Comparison of ENCODE assay signal across 8 cellular contexts in genomic region chr1:248838357-248839167, GRCh38. TPM values are rescaled to one million over a fixed set of nuclear protein-coding genes. Genes with fewer than 3 reads are reported as not detected.
A peak's percentile ranks its signal among the peaks of the same experiment; 100 is the strongest.
DNase-seq lines count a peak whose midpoint lies in the region; ATAC-seq and TF ChIP-seq lines count a peak whose summit lies in the region.

No MANE protein-coding gene starts in this region.

- no peaks in the 10 kb centered on the region for H3K9me3 ChIP-seq in heart right ventricle
- no peaks in the 10 kb centered on the region for H3K9me3 ChIP-seq in upper lobe of right lung

- H3K4me3 ChIP-seq in GM12865 (ENCODE audit: low read depth, low read length) (peak overlapping the region; percentile 62), heart right ventricle (peak overlapping the region; percentile 74 to 97 (median 88)), upper lobe of right lung (peak overlapping the region; percentile 82)

- intact Hi-C loops in heart right ventricle (cut with DNase I) (loop anchor here in 6 of 10 donors (1.0 to 2.0 kb wide), 5 partner anchors 12 to 68 kb away; partner anchors contain the start of genes PGBD2 (in 2 of the 6) and ZNF692 (in 2 of the 6)), posterior vena cava (cut with DNase I) (no loop called here), upper lobe of right lung (cut with DNase I) (no loop called here)

- no peaks in the 10 kb centered on the region for H3K27me3 ChIP-seq in heart right ventricle
- H3K27me3 ChIP-seq in upper lobe of right lung = no peaks in the 10 kb centered on the region

- ATAC-seq in HG02610 (IDR thresholded peaks at IDR 0.05; ENCODE audit: unreplicated experiment) (peak; percentile 60), heart right ventricle (peak; percentile 87 to 94 (median 88)), upper lobe of right lung (peak; percentile 84)

- H3K36me3 ChIP-seq in heart right ventricle (peaks cover 0 to 8% (median 0%) of the 10 kb centered on the region in 9 donors), upper lobe of right lung (no peaks in the 10 kb centered on the region)

- TF ChIP-seq CTCF in GM12865 (IDR thresholded peaks at IDR 0.05; ENCODE audit: insufficient read depth, low read depth, low read length, missing control alignments) (no peak), heart right ventricle (IDR thresholded peaks at IDR 0.05) (no peak), upper lobe of right lung (IDR thresholded peaks at IDR 0.05) (no peak)

- H3K4me1 ChIP-seq in heart right ventricle = peaks cover 11 to 60% (median 48%) of the 10 kb centered on the region in 9 donors
- peaks cover 38% of the 10 kb centered on the region for H3K4me1 ChIP-seq in upper lobe of right lung

- DNase-seq in GM12865 (ENCODE audit: low read depth) = peak; percentile 95
- DNase-seq in NCI-H1092 (lab: John Stamatoyannopoulos, UW) = peak; percentile 89
- peak; percentile 81 to 93 for DNase-seq in SW 1271 (lab: John Stamatoyannopoulos, UW)
- peak; percentile 93 for DNase-seq in heart right ventricle
- peak; percentile 98 for DNase-seq in posterior vena cava (ENCODE audit: low spot score)
- DNase-seq in upper lobe of right lung = peak; percentile 96

- H3K27ac ChIP-seq in adipose tissue (ENCODE audit: low read depth, low read length) = peak overlapping the region; percentile 98
- H3K27ac ChIP-seq in heart right ventricle = peak overlapping the region; percentile 98 to 100 (median 100)
- H3K27ac ChIP-seq in upper lobe of right lung = peak overlapping the region; percentile 100

- WGBS in adipose tissue, 3 donors = 0 to 1% (median 0%) methylated on average over 68 to 82 of the region's 82 CpGs
- 0% methylated on average over 74 to 82 of the region's 82 CpGs for WGBS in heart right ventricle, 2 donors

RNA-seq across cellular contexts. Expression of gene ZNF672, which starts 0.5 kb away (rescaled TPM):
- polyA plus RNA-seq in adipose tissue (10 to 100 TPM in 2 of 3 donors, 1 to 10 TPM in 1; 9.2 to 18.3 (median 12.7) TPM), heart right ventricle (10 to 100 TPM; 16.1 to 36.1 TPM)
- total RNA-seq in heart right ventricle (10 to 100 TPM; 31.9 to 44.4 (median 37.3) TPM), posterior vena cava (10 to 100 TPM; 17.6 to 23.4 TPM), upper lobe of right lung (38.1 TPM)

RNA-seq across cellular contexts. Expression of gene SH3BP5L, which starts 12.8 kb away (rescaled TPM):
- 10 to 100 TPM in 2 of 3 donors, 1 to 10 TPM in 1; 6.8 to 16.1 (median 12.4) TPM for polyA plus RNA-seq in adipose tissue
- 10 to 100 TPM; 14.9 to 26.2 (median 18.0) TPM for total RNA-seq in heart right ventricle
- 10 to 100 TPM; 19.2 to 30.5 TPM for polyA plus RNA-seq in heart right ventricle
- 10 to 100 TPM; 17.5 to 18.4 TPM for total RNA-seq in posterior vena cava
- 21.3 TPM for total RNA-seq in upper lobe of right lung

RNA-seq across cellular contexts. Expression of gene ZNF692, which starts 20.3 kb away (rescaled TPM):
- polyA plus RNA-seq in adipose tissue = 10 to 100 TPM; 18.3 to 30.4 (median 25.3) TPM
- total RNA-seq in heart right ventricle = 10 to 100 TPM in 9 of 10 donors, 1 to 10 TPM in 1; 7.1 to 26.5 (median 11.8) TPM
- polyA plus RNA-seq in heart right ventricle = 100 to 1,000 TPM in 1 of 2 donors, 10 to 100 TPM in 1; 23.0 to 102 TPM
- 10 to 100 TPM; 14.7 to 17.6 TPM for total RNA-seq in posterior vena cava
- total RNA-seq in upper lobe of right lung = 38.1 TPM

Comparison
In these comparisons a context has a peak if more than half of its experiments do, and no peak if none do; other contexts are left out.
1. Peak in every context shown above with its lines: DNase-seq, ATAC-seq, H3K4me3 ChIP-seq and H3K27ac ChIP-seq.
2. intact Hi-C loops: an anchor here in heart right ventricle (1.0 to 2.0 kb wide); none called in posterior vena cava and upper lobe of right lung.